ENCODE assay signal across 10 cellular contexts in genomic region chr11:55714982-55715888, GRCh38. TPM values are rescaled to one million over a fixed set of nuclear protein-coding genes. Genes with fewer than 3 reads are reported as not detected.
DNase-seq lines count a peak whose midpoint lies in the region; TF ChIP-seq lines count a peak whose summit lies in the region.
"Had no signal": no experiment of that assay in that cellular context is flagged by ENCODE, and none has a peak within 500 bp of the region (broad histone marks: within the 10 kb centered on the region; RNA-seq: fewer than 3 reads in every experiment).

No MANE protein-coding gene starts in this region.

- CTCF ChIA-PET in HEK293T (lab: Yijun Ruan, JAX) = no interaction called here

- POLR2A ChIA-PET in HEK293T (lab: Yijun Ruan, JAX) = no interaction called here

- intact Hi-C loops in adrenal gland (cut with DNase I) = no loop called here

- H3K9me3 ChIP-seq in neural progenitor cell (ENCODE audit: low read depth) = peaks cover 26% of the 10 kb centered on the region
- H3K9me3 ChIP-seq in adrenal gland (replicated peaks in 1 of 3) = no peaks in the 10 kb centered on the region
- H3K9me3 ChIP-seq: BLaER1 had no signal

- no peaks in the 10 kb centered on the region for H3K27me3 Mint-ChIP-seq in neural progenitor cell (ENCODE audit: insufficient read depth, low read depth)

- no peak overlapping the region for H3K4me3 Mint-ChIP-seq in neural progenitor cell

- DNase-seq in activated CD4-positive, alpha-beta T cell treated with anti-CD3 and anti-CD28 coated beads, Interleukin-2, amount 50 U/mL, for 48 hours = peak; percentile 11 to 24
- DNase-seq in activated CD4-positive, alpha-beta T cell treated with anti-CD3 and anti-CD28 coated beads for 4 hours = no peak
- DNase-seq in HEK293T (ENCODE audit: extremely low spot score) (peak; percentile 5), RPMI7951 (ENCODE audit: low read depth) (peak; percentile 11), neural progenitor cell (ENCODE audit: low spot score) (no peak), SHP77 (lab: John Stamatoyannopoulos, UW) (no peak), adrenal gland (no peak), nucleus accumbens (lab: John Stamatoyannopoulos, UW) (no peak)
- DNase-seq: activated T-cell treated with anti-CD3 and anti-CD28 coated beads, Interleukin-2, amount 50 U/mL, for 1 hour had no signal

- no peak overlapping the region for H3K4me2 ChIP-seq in neural progenitor cell
- H3K4me2 ChIP-seq: BLaER1 had no signal

- no peak overlapping the region for H3K27ac ChIP-seq in neural progenitor cell
- H3K27ac ChIP-seq in adrenal gland = no peak overlapping the region
- H3K27ac ChIP-seq: BLaER1 had no signal

- H3K9ac ChIP-seq in neural progenitor cell = no peak overlapping the region
- H3K9ac ChIP-seq: BLaER1 had no signal

- TF ChIP-seq POLR2A in adrenal gland (IDR thresholded peaks at IDR 0.05) = no peak

- TF ChIP-seq CTCF in neural progenitor cell (IDR thresholded peaks at IDR 0.05) (peak; percentile 31), adrenal gland (IDR thresholded peaks at IDR 0.05) (no peak)

- WGBS in adrenal gland, 4 donors = 26 to 30% (median 28%) methylated on average over 10 of the region's 10 CpGs

- H3K4me3 ChIP-seq in neural progenitor cell (no peak overlapping the region), adrenal gland (no peak overlapping the region)
- H3K4me3 ChIP-seq: BLaER1 had no signal

- H3F3A ChIP-seq in neural progenitor cell (ENCODE audit: low read depth) = no peaks in the 10 kb centered on the region

- no peak overlapping the region for H2AFZ ChIP-seq in neural progenitor cell (replicated peaks)

- no peaks in the 10 kb centered on the region for H3K27me3 ChIP-seq in neural progenitor cell
- no peaks in the 10 kb centered on the region for H3K27me3 ChIP-seq in adrenal gland
- H3K27me3 ChIP-seq: BLaER1 had no signal

- H3K79me2 ChIP-seq in neural progenitor cell (ENCODE audit: low read depth) = no peaks in the 10 kb centered on the region

- H3K4me1 Mint-ChIP-seq in neural progenitor cell = no peaks in the 10 kb centered on the region

- peaks cover 6% of the 10 kb centered on the region for H3K9me3 Mint-ChIP-seq in neural progenitor cell

- H4K20me1 ChIP-seq in neural progenitor cell (ENCODE audit: low read depth) = no peaks in the 10 kb centered on the region
- H4K20me1 ChIP-seq: BLaER1 had no signal

- H3K4me1 ChIP-seq in neural progenitor cell (no peaks in the 10 kb centered on the region), adrenal gland (replicated peaks in 1 of 2) (no peaks in the 10 kb centered on the region)
- H3K4me1 ChIP-seq: BLaER1 had no signal

- no peak overlapping the region for H3K27ac Mint-ChIP-seq in neural progenitor cell

- H3K36me3 Mint-ChIP-seq in neural progenitor cell = no peaks in the 10 kb centered on the region

- H3K36me3 ChIP-seq in neural progenitor cell = no peaks in the 10 kb centered on the region
- no peaks in the 10 kb centered on the region for H3K36me3 ChIP-seq in adrenal gland (replicated peaks in 1 of 2)
- H3K36me3 ChIP-seq: BLaER1 had no signal

TF ChIP-seq in HEK293T, 16 proteins besides CTCF, POLR2A, EP300 and RAD21:
- TF ChIP-seq FOXA1 (IDR thresholded peaks at IDR 0.05) (no peak), HDGF (IDR thresholded peaks at IDR 0.05; ENCODE audit: borderline replicate concordance) (no peak), SUZ12 (IDR thresholded peaks at IDR 0.05) (no peak), FOXK2 (IDR thresholded peaks at IDR 0.05) (no peak), ZNF384 (IDR thresholded peaks at IDR 0.05) (no peak), L3MBTL2 (conservative IDR thresholded peaks at IDR 0.05) (no peak), TARDBP (IDR thresholded peaks at IDR 0.05) (no peak), LEF1 (IDR thresholded peaks at IDR 0.05; ENCODE audit: borderline replicate concordance) (no peak), CTBP1 (IDR thresholded peaks at IDR 0.05; ENCODE audit: borderline replicate concordance) (no peak), SP1 (IDR thresholded peaks at IDR 0.05) (no peak), ELF4 (IDR thresholded peaks at IDR 0.05) (no peak), FOXM1 (IDR thresholded peaks at IDR 0.05; ENCODE audit: borderline replicate concordance) (no peak), BHLHE40 (IDR thresholded peaks at IDR 0.05; ENCODE audit: borderline replicate concordance) (no peak)
- TF ChIP-seq, protein P1, sequence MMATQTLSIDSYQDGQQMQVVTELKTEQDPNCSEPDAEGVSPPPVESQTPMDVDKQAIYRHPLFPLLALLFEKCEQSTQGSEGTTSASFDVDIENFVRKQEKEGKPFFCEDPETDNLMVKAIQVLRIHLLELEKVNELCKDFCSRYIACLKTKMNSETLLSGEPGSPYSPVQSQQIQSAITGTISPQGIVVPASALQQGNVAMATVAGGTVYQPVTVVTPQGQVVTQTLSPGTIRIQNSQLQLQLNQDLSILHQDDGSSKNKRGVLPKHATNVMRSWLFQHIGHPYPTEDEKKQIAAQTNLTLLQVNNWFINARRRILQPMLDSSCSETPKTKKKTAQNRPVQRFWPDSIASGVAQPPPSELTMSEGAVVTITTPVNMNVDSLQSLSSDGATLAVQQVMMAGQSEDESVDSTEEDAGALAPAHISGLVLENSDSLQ (IDR thresholded peaks at IDR 0.05) = no peak

RNA-seq across cellular contexts. Expression of gene OR4C6, which starts 53.2 kb away (rescaled TPM):
- not detected in 2 replicates for total RNA-seq in RPMI7951 (2014; rRNA removed; shearing (Covaris generic))
- total RNA-seq in neural progenitor cell (ENCODE audit: low replicate concordance) = not detected in 2 replicates
- total RNA-seq in adrenal gland = not detected
- polyA plus RNA-seq in adrenal gland = not detected

RNA-seq across cellular contexts. Expression of gene OR5D13, which starts 58.0 kb away (rescaled TPM):
- total RNA-seq in RPMI7951 (2014; rRNA removed; shearing (Covaris generic)) = not detected in 2 replicates
- total RNA-seq in neural progenitor cell (ENCODE audit: low replicate concordance) (not detected in 2 replicates), adrenal gland (not detected)
- not detected for polyA plus RNA-seq in adrenal gland

Comparison
In these comparisons a context has a peak if more than half of its experiments do, and no peak if none do; other contexts are left out.
1. DNase-seq: peak in activated CD4-positive, alpha-beta T cell treated with anti-CD3 and anti-CD28 coated beads, Interleukin-2, amount 50 U/mL, for 48 hours (2 of 2), HEK293T (single experiment) and RPMI7951 (single experiment); none in activated CD4-positive, alpha-beta T cell treated with anti-CD3 and anti-CD28 coated beads for 4 hours (0 of 2), neural progenitor cell (single experiment), SHP77 (0 of 2), adrenal gland (0 of 7) and nucleus accumbens (0 of 56).